ENCODE assay signal across 1 cellular context in genomic region chr1:23958810-23959460, GRCh38.
TF ChIP-seq lines count a peak whose summit lies in the region.

No MANE protein-coding gene starts in this region.

TF ChIP-seq in K562, 482 proteins besides CTCF, POLR2A, EP300 and RAD21 (continued from another document and continues in another):
- TF ChIP-seq TRIM25 (IDR thresholded peaks at IDR 0.05; ENCODE audit: borderline replicate concordance) (no peak), JUND (IDR thresholded peaks at IDR 0.05; ENCODE audit: borderline replicate concordance, low read depth, low read length) (peak; percentile 53; the same call in 1 of the 2 replicates), JUND (tag; IDR thresholded peaks at IDR 0.05; ENCODE audit: borderline replicate concordance, low read depth, low read length) (no peak; the same call in 2 of the 3 replicates), RBM15 (IDR thresholded peaks at IDR 0.05; ENCODE audit: insufficient read depth, low read length) (no peak), EGR1 (conservative IDR thresholded peaks at IDR 0.05) (peak; percentile 93), NCOA2 (IDR thresholded peaks at IDR 0.05; ENCODE audit: partially characterized antibody in 2 of 2) (no peak), FIP1L1 (IDR thresholded peaks at IDR 0.05; ENCODE audit: low read depth, low read length, poor library complexity, severe bottlenecking) (no peak), STAT5A (IDR thresholded peaks at IDR 0.05; ENCODE audit: borderline replicate concordance, low read length) (no peak), ADNP (tag; IDR thresholded peaks at IDR 0.05) (no peak), FOXA3 (CRISPR knock-in tag; conservative IDR thresholded peaks at IDR 0.05 in 1 of 2, IDR thresholded peaks at IDR 0.05 in 1 of 2) (0 out of 4 replicates have a peak, but pooled peaks of 1 of the 2 experiments have one; percentile 76), GTF2F1 (IDR thresholded peaks at IDR 0.05; ENCODE audit: low read depth, low read length) (peak; percentile 63; the same call in 1 of the 2 replicates), HMGN3 (IDR thresholded peaks at IDR 0.05; ENCODE audit: borderline replicate concordance, extremely low read depth, insufficient read length, low read depth, low read length) (no peak), ELF4 (CRISPR knock-in tag; IDR thresholded peaks at IDR 0.05) (no peak), HMBOX1 (IDR thresholded peaks at IDR 0.05) (0 out of 2 replicates have a peak, but pooled peaks have one; percentile 36), NKRF (IDR thresholded peaks at IDR 0.05; ENCODE audit: borderline replicate concordance) (peak; percentile 64; the same call in 1 of the 2 replicates), MITF (IDR thresholded peaks at IDR 0.05) (no peak; the same call in 1 of the 2 replicates), SAFB2 (IDR thresholded peaks at IDR 0.05; ENCODE audit: borderline replicate concordance, low read depth, low read length, severe bottlenecking) (no peak), HMG20B (CRISPR knock-in tag; IDR thresholded peaks at IDR 0.05) (peak; percentile 77; the same call in 1 of the 2 replicates), TAF15 (IDR thresholded peaks at IDR 0.05; ENCODE audit: low read depth, low read length) (no peak), MNT (conservative IDR thresholded peaks at IDR 0.05) (peak; percentile 57 to 82), NFIC (IDR thresholded peaks at IDR 0.05) (peak; percentile 53), MTA3 (IDR thresholded peaks at IDR 0.05; ENCODE audit: borderline replicate concordance) (peak; percentile 37; the same call in 1 of the 2 replicates), CREB3 (tag; conservative IDR thresholded peaks at IDR 0.05; ENCODE audit: low read depth) (no peak), CBFA2T3 (IDR thresholded peaks at IDR 0.05) (0 out of 2 replicates have a peak, but pooled peaks have one; percentile 6), SMAD4 (CRISPR knock-in tag; conservative IDR thresholded peaks at IDR 0.05) (no peak; the same call in 1 of the 2 replicates), IRF1 (CRISPR knock-in tag; IDR thresholded peaks at IDR 0.05; ENCODE audit: borderline replicate concordance) (no peak; the same call in 1 of the 2 replicates), CREB1 (IDR thresholded peaks at IDR 0.05) (peak; percentile 47; the same call in 1 of the 2 replicates), CREB1 (CRISPR knock-in tag; IDR thresholded peaks at IDR 0.05) (peak; percentile 55), ZNF511 (CRISPR knock-in tag; IDR thresholded peaks at IDR 0.05) (no peak; the same call in 1 of the 2 replicates), ZNF592 (IDR thresholded peaks at IDR 0.05) (no peak; the same call in 1 of the 2 replicates), CHAMP1 (IDR thresholded peaks at IDR 0.05) (0 out of 2 replicates have a peak, but pooled peaks have one; percentile 34), UBTF (IDR thresholded peaks at IDR 0.05; ENCODE audit: borderline replicate concordance in 1 of 2, low read depth in 2 of 2, low read length in 2 of 2) (peak; percentile 82 to 92; a peak in 2 of 4 replicates), RBM14 (IDR thresholded peaks at IDR 0.05; ENCODE audit: borderline replicate concordance, insufficient read depth, low read depth, low read length) (no peak), NEUROD1 (IDR thresholded peaks at IDR 0.05; ENCODE audit: borderline replicate concordance, low read depth, low read length, partially characterized antibody) (peak; percentile 68), SREBF1 (IDR thresholded peaks at IDR 0.05; ENCODE audit: borderline replicate concordance, low read depth, low read length) (no peak), ZNF830 (CRISPR knock-in tag; IDR thresholded peaks at IDR 0.05) (no peak), ZNF253 (CRISPR knock-in tag; conservative IDR thresholded peaks at IDR 0.05) (no peak), HSF4 (CRISPR knock-in tag; IDR thresholded peaks at IDR 0.05; ENCODE audit: borderline replicate concordance) (no peak), FOXJ2 (tag; IDR thresholded peaks at IDR 0.05) (no peak)
